Comparison of ENCODE assay signal across 14 cellular contexts in genomic region chr16:78749745-78750268, GRCh38.
A peak's percentile ranks its signal among the peaks of the same experiment; 100 is the strongest.
DNase-seq lines count a peak whose midpoint lies in the region; ATAC-seq and TF ChIP-seq lines count a peak whose summit lies in the region.
"Had no signal": no experiment of that assay in that cellular context is flagged by ENCODE, and none has a peak within 500 bp of the region (broad histone marks: within the 10 kb centered on the region; RNA-seq: fewer than 3 reads in every experiment).

No MANE protein-coding gene starts in this region.

- ATAC-seq in GM21717 (IDR thresholded peaks at IDR 0.05; ENCODE audit: unreplicated experiment) (peak; percentile 80), HG03460 (IDR thresholded peaks at IDR 0.05; ENCODE audit: unreplicated experiment) (peak; percentile 82)
- ATAC-seq in natural killer cell treated with Interleukin-12 subunit alpha and Interleukin-12 subunit beta and Interleukin-15 and Interleukin-18, amount 100 ng/mL, for 72 hours: peak in 1 of 2 donors; percentile 44

- TF ChIP-seq EP300 in sigmoid colon (IDR thresholded peaks at IDR 0.05): no peak

- H3K4me3 Mint-ChIP-seq in natural killer cell treated with Interleukin-12 subunit alpha and Interleukin-12 subunit beta and Interleukin-15 and Interleukin-18, amount 100 ng/mL, for 72 hours: peak overlapping the region; percentile 71
- H3K4me3 Mint-ChIP-seq: dendritic cell treated with granulocyte-macrophage colony-stimulating factor and Interleukin-4, amounts not matched to agents 40 ng/mL and 50 ng/mL, for 4 days had no signal

- H3K36me3 Mint-ChIP-seq in natural killer cell treated with Interleukin-12 subunit alpha and Interleukin-12 subunit beta and Interleukin-15 and Interleukin-18, amount 100 ng/mL, for 72 hours: no peaks in the 10 kb centered on the region

- H3K9me3 ChIP-seq in sigmoid colon: no peaks in the 10 kb centered on the region

- peak; percentile 27 for DNase-seq in NCI-H2171 treated with DMSO at 0.1 percent for 48 hours (lab: John Stamatoyannopoulos, UW)
- DNase-seq in NCI-H2171 (lab: John Stamatoyannopoulos, UW): no peak
- no peak for DNase-seq in natural killer cell treated with Interleukin-12 subunit alpha and Interleukin-12 subunit beta and Interleukin-15 and Interleukin-18, amount 100 ng/mL, for 72 hours (ENCODE audit: low spot score)
- DNase-seq in activated CD4-positive, alpha-beta T cell treated with anti-CD3 and anti-CD28 coated beads, Interleukin-2, amount 50 U/mL, for 4 hours: no peak
- no peak for DNase-seq in GM19238 (ENCODE audit: insufficient read length, low spot score)
- no peak for DNase-seq in sigmoid colon
- DNase-seq: NCI-H2029 treated with DMSO at 0.1 percent for 48 hours; stimulated activated CD4-positive, alpha-beta T cell treated with anti-CD3 and anti-CD28 coated beads, Interleukin-4, amount 100 ng/mL, for 1 hour; trophoblast cell had no signal

- intact Hi-C loops in sigmoid colon (cut with DNase I): no loop called here

- H3K9me3 Mint-ChIP-seq in natural killer cell treated with Interleukin-12 subunit alpha and Interleukin-12 subunit beta and Interleukin-15 and Interleukin-18, amount 100 ng/mL, for 72 hours: no peaks in the 10 kb centered on the region
- H3K9me3 Mint-ChIP-seq: dendritic cell treated with granulocyte-macrophage colony-stimulating factor and Interleukin-4, amounts not matched to agents 40 ng/mL and 50 ng/mL, for 4 days had no signal

- WGBS in sigmoid colon, 2 donors: 34 to 45% methylated on average over 4 of the region's 4 CpGs

- TF ChIP-seq CTCF in sigmoid colon (IDR thresholded peaks at IDR 0.05): no peak

- peaks cover 0 to 19% (median 13%) of the 10 kb centered on the region in 4 donors for H3K4me1 ChIP-seq in sigmoid colon

- H3K4me3 ChIP-seq in sigmoid colon: no peak overlapping the region
- H3K4me3 ChIP-seq: SK-N-MC had no signal

- peak overlapping the region in 1 of 2 donors; percentile 17 for H3K27ac Mint-ChIP-seq in natural killer cell treated with Interleukin-12 subunit alpha and Interleukin-12 subunit beta and Interleukin-15 and Interleukin-18, amount 100 ng/mL, for 72 hours
- H3K27ac Mint-ChIP-seq: dendritic cell treated with granulocyte-macrophage colony-stimulating factor and Interleukin-4, amounts not matched to agents 40 ng/mL and 50 ng/mL, for 4 days had no signal

- no peak overlapping the region for H3K27ac ChIP-seq in sigmoid colon
- H3K27ac ChIP-seq: 22Rv1, SK-N-MC had no signal

- TF ChIP-seq POLR2A in sigmoid colon (IDR thresholded peaks at IDR 0.05): no peak

- H3K27me3 Mint-ChIP-seq in natural killer cell treated with Interleukin-12 subunit alpha and Interleukin-12 subunit beta and Interleukin-15 and Interleukin-18, amount 100 ng/mL, for 72 hours: peaks cover 0 to 10% of the 10 kb centered on the region in 2 donors
- H3K27me3 Mint-ChIP-seq: dendritic cell treated with granulocyte-macrophage colony-stimulating factor and Interleukin-4, amounts not matched to agents 40 ng/mL and 50 ng/mL, for 4 days had no signal

- H3K4me1 Mint-ChIP-seq in natural killer cell treated with Interleukin-12 subunit alpha and Interleukin-12 subunit beta and Interleukin-15 and Interleukin-18, amount 100 ng/mL, for 72 hours (ENCODE audit: low read depth in 2 of 2): peaks cover 21 to 27% of the 10 kb centered on the region in 2 donors

- no peaks in the 10 kb centered on the region for H3K36me3 ChIP-seq in sigmoid colon

- no peaks in the 10 kb centered on the region for H3K27me3 ChIP-seq in sigmoid colon
